In genomic region chr2:175476950-175477349, GRCh38 we compare ENCODE assay signal across 15 cellular contexts.
"Had no signal": no experiment of that assay in that cellular context is flagged by ENCODE, and none has a peak within 500 bp of the region (broad histone marks: within the 10 kb centered on the region; RNA-seq: fewer than 3 reads in every experiment).

No MANE protein-coding gene starts in this region.

- H3K4me1 ChIP-seq: testis had no signal

- ATAC-seq: activated T-cell treated with anti-CD3 and anti-CD28 coated beads, Interleukin-2, amount 50 U/mL, for 4 hours; mucosa of descending colon; naive thymus-derived CD8-positive, alpha-beta T cell; T-helper 17 cell had no signal

- H3K4me1 Mint-ChIP-seq: T-helper 17 cell had no signal

- H3K27me3 ChIP-seq: testis had no signal

- H3K27me3 Mint-ChIP-seq: stimulated activated naive CD8-positive, alpha-beta T cell treated with anti-CD3 and anti-CD28 coated beads, Interleukin-15, Interleukin-2, amounts not matched to agents 100 ng/mL and 50 ng/mL, for 24 hours; T-helper 17 cell had no signal

- H3K4me3 ChIP-seq: mucosa of descending colon, testis had no signal

- H3K36me3 Mint-ChIP-seq: activated naive CD8-positive, alpha-beta T cell; brain; naive thymus-derived CD8-positive, alpha-beta T cell had no signal

- H3K4me3 Mint-ChIP-seq: activated naive CD8-positive, alpha-beta T cell; activated T-cell treated with anti-CD3 and anti-CD28 coated beads, Interleukin-2, amount 50 U/mL, for 4 hours; brain; naive thymus-derived CD8-positive, alpha-beta T cell; stimulated activated naive CD8-positive, alpha-beta T cell treated with anti-CD3 and anti-CD28 coated beads, Interleukin-15, Interleukin-2, amounts not matched to agents 100 ng/mL and 50 ng/mL, for 24 hours; T-helper 17 cell had no signal

- H3K9me3 ChIP-seq: mucosa of descending colon, testis had no signal

- H3K27ac Mint-ChIP-seq: activated naive CD8-positive, alpha-beta T cell; naive thymus-derived CD8-positive, alpha-beta T cell; stimulated activated naive CD8-positive, alpha-beta T cell treated with anti-CD3 and anti-CD28 coated beads, Interleukin-15, Interleukin-2, amounts not matched to agents 100 ng/mL and 50 ng/mL, for 24 hours; T-helper 17 cell had no signal

- H3K27ac ChIP-seq: testis had no signal

- H3K9me3 Mint-ChIP-seq: activated T-cell treated with anti-CD3 and anti-CD28 coated beads, Interleukin-2, amount 50 U/mL, for 4 hours; stimulated activated naive CD8-positive, alpha-beta T cell treated with anti-CD3 and anti-CD28 coated beads, Interleukin-15, Interleukin-2, amounts not matched to agents 100 ng/mL and 50 ng/mL, for 24 hours had no signal

- DNase-seq: activated effector memory CD4-positive, alpha-beta T cell treated with anti-CD3 and anti-CD28 coated beads, Interleukin-2, amount 50 U/mL, for 16 hours; activated T-cell treated with anti-CD3 and anti-CD28 coated beads, Interleukin-2, amount 50 U/mL, for 4 hours; amygdala; effector memory CD4-positive, alpha-beta T cell; hypothalamus; mammary epithelial cell; mucosa of descending colon; naive thymus-derived CD8-positive, alpha-beta T cell; occipital lobe; stimulated activated CD4-positive, alpha-beta T cell treated with anti-CD3 and anti-CD28 coated beads, Interleukin-4, amount 100 ng/mL, for 1 hour; T-helper 17 cell; testis had no signal
